1 cellular context compared by ENCODE assay signal in the genomic region with DNA sequence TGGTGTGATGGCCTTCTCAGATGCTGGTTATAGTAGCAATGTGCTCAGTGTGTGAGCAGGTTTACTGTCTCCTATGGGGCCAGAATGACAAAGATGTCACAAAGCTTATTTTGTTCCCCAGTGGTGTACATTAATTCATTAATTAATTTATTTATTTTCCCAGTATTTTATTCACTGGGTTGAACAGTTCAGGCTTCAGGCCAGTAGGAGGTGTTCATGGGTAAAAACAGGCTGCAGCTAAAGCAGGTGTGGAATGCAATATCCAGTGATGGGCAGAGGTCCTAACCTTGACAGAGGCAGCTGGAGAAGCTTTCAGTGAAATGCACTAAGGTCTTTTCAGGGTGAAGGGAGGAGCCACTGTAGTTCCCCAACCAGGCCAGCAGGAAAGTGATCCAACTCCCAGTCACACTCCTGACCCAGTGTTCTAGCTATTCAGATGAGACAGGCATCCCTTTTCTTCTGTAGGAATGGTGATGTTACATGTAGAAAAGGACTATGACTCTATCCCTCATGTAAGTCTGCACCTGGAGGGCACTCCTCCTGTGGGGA.
TF ChIP-seq lines count a peak whose summit lies in the region.

No MANE protein-coding gene starts in this region.

TF ChIP-seq in A549, 52 proteins besides CTCF, POLR2A, EP300 and RAD21 (continued from another document):
- TF ChIP-seq E2F6 (IDR thresholded peaks at IDR 0.05; ENCODE audit: borderline replicate concordance, low read depth), result no peak
- no peak for TF ChIP-seq RNF2 (IDR thresholded peaks at IDR 0.05; ENCODE audit: borderline replicate concordance, low read depth)
- no peak for TF ChIP-seq SMC3 (IDR thresholded peaks at IDR 0.05)
- no peak for TF ChIP-seq NPAS2 (CRISPR knock-in tag; IDR thresholded peaks at IDR 0.05; ENCODE audit: borderline replicate concordance)
